19 cellular contexts compared by ENCODE assay signal in genomic region chr11:113174862-113175261, GRCh38.
DNase-seq lines count a peak whose midpoint lies in the region; ATAC-seq and TF ChIP-seq lines count a peak whose summit lies in the region.
"Had no signal": no experiment of that assay in that cellular context is flagged by ENCODE, and none has a peak within 500 bp of the region (broad histone marks: within the 10 kb centered on the region; RNA-seq: fewer than 3 reads in every experiment).

No MANE protein-coding gene starts in this region.

- H3K4me3 ChIP-seq in MG63, result no peak overlapping the region
- no peak overlapping the region for H3K4me3 ChIP-seq in choroid plexus epithelial cell (ENCODE audit: low read depth, low read length)
- H3K4me3 ChIP-seq in stomach, result no peak overlapping the region
- H3K4me3 ChIP-seq: BLaER1 treated with 17β-estradiol and CSF1 and Interleukin-3, amounts not matched to agents 10 nM and 100 nM; PC-9 had no signal

- WGBS in stomach, 5 donors, result 66 to 88% (median 73%) methylated on average over 1 of the region's 1 CpG

- TF ChIP-seq CTCF in choroid plexus epithelial cell (conservative IDR thresholded peaks at IDR 0.05; ENCODE audit: low read depth, low read length), result no peak
- TF ChIP-seq CTCF in stomach (IDR thresholded peaks at IDR 0.05), result no peak

- no peak overlapping the region for H3K27ac ChIP-seq in stomach
- H3K27ac ChIP-seq: BLaER1 treated with 17β-estradiol and CSF1 and Interleukin-3, amounts not matched to agents 10 nM and 100 nM; PC-9 had no signal

- TF ChIP-seq EP300 in stomach (IDR thresholded peaks at IDR 0.05), result no peak

- DNase-seq in DMS 273 treated with DMSO at 0.1 percent for 48 hours (lab: John Stamatoyannopoulos, UW), result peak; percentile 27
- DNase-seq in MG63, result peak; percentile 29
- DNase-seq in choroid plexus epithelial cell (ENCODE audit: low read depth), result peak; percentile 27
- peak; percentile 28 for DNase-seq in left kidney (ENCODE audit: low read depth, low spot score)
- no peak for DNase-seq in NCI-H524 (lab: John Stamatoyannopoulos, UW)
- no peak for DNase-seq in stomach
- DNase-seq in activated CD8-positive, alpha-beta memory T cell treated with anti-CD3 and anti-CD28 coated beads for 24 hours, result no peak
- DNase-seq: Calu3; CD8-positive, alpha-beta T cell; HFFc6; KBM-7; NCI-H1105 treated with DMSO at 0.1 percent for 48 hours; NCI-H1694 treated with DMSO at 0.1 percent for 48 hours; NCI-H226; NCI-H524 treated with DMSO at 0.1 percent for 48 hours; PC-9; SW 1271 had no signal

- no peak for ATAC-seq in GM21526 (IDR thresholded peaks at IDR 0.05; ENCODE audit: low FRiP score, unreplicated experiment)
- ATAC-seq: CD8-positive, alpha-beta T cell had no signal

- no peak for TF ChIP-seq POLR2A in stomach (IDR thresholded peaks at IDR 0.05)

- intact Hi-C loops in stomach (cut with DNase I; ENCODE audit: low total_unique reads), result no loop called here

- H3K27me3 ChIP-seq in MG63 (no peaks in the 10 kb centered on the region; the same call in 1 of the 2 replicates), stomach (no peaks in the 10 kb centered on the region)
- H3K27me3 ChIP-seq: BLaER1 treated with 17β-estradiol and CSF1 and Interleukin-3, amounts not matched to agents 10 nM and 100 nM had no signal

- H3K4me1 ChIP-seq in stomach, result peaks cover 0 to 15% (median 0%) of the 10 kb centered on the region in 4 donors
- H3K4me1 ChIP-seq: BLaER1 treated with 17β-estradiol and CSF1 and Interleukin-3, amounts not matched to agents 10 nM and 100 nM had no signal

- H3K36me3 ChIP-seq in MG63, result no peaks in the 10 kb centered on the region
- H3K36me3 ChIP-seq in stomach, result no peaks in the 10 kb centered on the region
- H3K36me3 ChIP-seq: BLaER1 treated with 17β-estradiol and CSF1 and Interleukin-3, amounts not matched to agents 10 nM and 100 nM had no signal

- peaks cover 5% of the 10 kb centered on the region for H3K9me3 ChIP-seq in MG63
- H3K9me3 ChIP-seq in stomach, result no peaks in the 10 kb centered on the region
- H3K9me3 ChIP-seq: BLaER1 treated with 17β-estradiol and CSF1 and Interleukin-3, amounts not matched to agents 10 nM and 100 nM had no signal

Comparison
In these comparisons a context has a peak if more than half of its experiments do, and no peak if none do; other contexts are left out.
1. DNase-seq: peak in DMS 273 treated with DMSO at 0.1 percent for 48 hours (single experiment), MG63 (single experiment), choroid plexus epithelial cell (single experiment) and left kidney (single experiment); none in NCI-H524 (0 of 2), stomach (single experiment) and activated CD8-positive, alpha-beta memory T cell treated with anti-CD3 and anti-CD28 coated beads for 24 hours (single experiment).